25 cellular contexts compared by ENCODE assay signal in genomic region chr13:20462921-20463320, GRCh38.
"Had no signal": no experiment of that assay in that cellular context is flagged by ENCODE, and none has a peak within 500 bp of the region (broad histone marks: within the 10 kb centered on the region; RNA-seq: fewer than 3 reads in every experiment).

No MANE protein-coding gene starts in this region.

- ATAC-seq: activated T-cell treated with anti-CD3 and anti-CD28 coated beads, Interleukin-2, amount 50 U/mL, for 72 hours; T-helper 17 cell had no signal

- H3K36me3 Mint-ChIP-seq: activated naive CD4-positive, alpha-beta T cell treated with anti-CD3 and anti-CD28 coated beads, Interleukin-2, amount 10 ng/mL, durations not matched to agents 7 days and 5 days had no signal

- DNase-seq: activated B cell treated with CpG ODN at 0.5 μM for 24 hours; activated CD4-positive, alpha-beta memory T cell treated with anti-CD3 and anti-CD28 coated beads for 36 hours; activated CD4-positive, alpha-beta T cell treated with anti-CD3 and anti-CD28 coated beads for 1 hour; activated CD4-positive, alpha-beta T cell treated with anti-CD3 and anti-CD28 coated beads, Interleukin-2, amount 10 ng/mL, durations not matched to agents 24 days and 14 days; activated CD8-positive, alpha-beta memory T cell treated with anti-CD3 and anti-CD28 coated beads, Interleukin-2, amount 50 U/mL, for 4 hours; activated gamma-delta T cell treated with Interleukin-2 at 50 U/mL for 16 hours; activated naive CD4-positive, alpha-beta T cell treated with anti-CD3 and anti-CD28 coated beads, Interleukin-2, amount 10 ng/mL, durations not matched to agents 7 days and 5 days; activated naive CD8-positive, alpha-beta T cell treated with anti-CD3 and anti-CD28 coated beads for 36 hours; activated T-cell treated with anti-CD3 and anti-CD28 coated beads, Interleukin-2, amount 50 U/mL, for 72 hours; caudate nucleus; Kasumi-1; KBM-7; NCI-H1092; NCI-H1417 treated with DMSO at 0.1 percent for 48 hours; NCI-H1694; NCI-H2029 treated with DMSO at 0.1 percent for 48 hours; NCI-H345; NCI-H510A; NCI-H526 treated with DMSO at 0.1 percent for 48 hours; NCI-H82; RPMI8226; SHP77 treated with DMSO at 0.1 percent for 48 hours; T-helper 17 cell; T-helper 9 cell had no signal

- H3K27ac Mint-ChIP-seq: activated B cell treated with CpG ODN at 0.5 μM for 24 hours; activated CD4-positive, alpha-beta memory T cell treated with anti-CD3 and anti-CD28 coated beads for 36 hours; activated naive CD4-positive, alpha-beta T cell treated with anti-CD3 and anti-CD28 coated beads, Interleukin-2, amount 10 ng/mL, durations not matched to agents 7 days and 5 days; activated naive CD8-positive, alpha-beta T cell treated with anti-CD3 and anti-CD28 coated beads for 36 hours; activated T-helper 2 cell treated with anti-CD3 and anti-CD28 coated beads, Interferon-gamma antibody, Interleukin-2, Interleukin-4, amounts not matched to agents 10 μg/mL and 5 μg/mL and 100 μg/mL, durations not matched to agents 14 hours and 24 hours and 36 hours had no signal

- H3K4me3 Mint-ChIP-seq: activated B cell treated with CpG ODN at 0.5 μM for 24 hours; activated CD4-positive, alpha-beta memory T cell treated with anti-CD3 and anti-CD28 coated beads for 36 hours; activated CD4-positive, alpha-beta T cell treated with anti-CD3 and anti-CD28 coated beads, Interleukin-2, amount 10 ng/mL, durations not matched to agents 24 days and 14 days; activated naive CD4-positive, alpha-beta T cell treated with anti-CD3 and anti-CD28 coated beads, Interleukin-2, amount 10 ng/mL, durations not matched to agents 7 days and 5 days; activated naive CD8-positive, alpha-beta T cell treated with anti-CD3 and anti-CD28 coated beads for 36 hours; activated T-cell treated with anti-CD3 and anti-CD28 coated beads, Interleukin-2, amount 50 U/mL, for 72 hours; T-helper 17 cell had no signal

- H3K27me3 Mint-ChIP-seq: activated B cell treated with CpG ODN at 0.5 μM for 24 hours; activated CD4-positive, alpha-beta memory T cell treated with anti-CD3 and anti-CD28 coated beads for 36 hours; activated naive CD4-positive, alpha-beta T cell treated with anti-CD3 and anti-CD28 coated beads, Interleukin-2, amount 10 ng/mL, durations not matched to agents 7 days and 5 days; activated naive CD8-positive, alpha-beta T cell treated with anti-CD3 and anti-CD28 coated beads for 36 hours; T-helper 17 cell had no signal

- H3K9me3 Mint-ChIP-seq: activated CD4-positive, alpha-beta memory T cell treated with anti-CD3 and anti-CD28 coated beads for 36 hours; activated CD4-positive, alpha-beta T cell treated with anti-CD3 and anti-CD28 coated beads, Interleukin-2, amount 10 ng/mL, durations not matched to agents 24 days and 14 days; activated naive CD4-positive, alpha-beta T cell treated with anti-CD3 and anti-CD28 coated beads, Interleukin-2, amount 10 ng/mL, durations not matched to agents 7 days and 5 days; activated T-cell treated with anti-CD3 and anti-CD28 coated beads, Interleukin-2, amount 50 U/mL, for 72 hours; activated T-helper 2 cell treated with anti-CD3 and anti-CD28 coated beads, Interferon-gamma antibody, Interleukin-2, Interleukin-4, amounts not matched to agents 10 μg/mL and 5 μg/mL and 100 μg/mL, durations not matched to agents 14 hours and 24 hours and 36 hours had no signal

- H3K4me1 Mint-ChIP-seq: activated B cell treated with CpG ODN at 0.5 μM for 24 hours had no signal
